ENCODE assay signal across 1 cellular context in the genomic region with DNA sequence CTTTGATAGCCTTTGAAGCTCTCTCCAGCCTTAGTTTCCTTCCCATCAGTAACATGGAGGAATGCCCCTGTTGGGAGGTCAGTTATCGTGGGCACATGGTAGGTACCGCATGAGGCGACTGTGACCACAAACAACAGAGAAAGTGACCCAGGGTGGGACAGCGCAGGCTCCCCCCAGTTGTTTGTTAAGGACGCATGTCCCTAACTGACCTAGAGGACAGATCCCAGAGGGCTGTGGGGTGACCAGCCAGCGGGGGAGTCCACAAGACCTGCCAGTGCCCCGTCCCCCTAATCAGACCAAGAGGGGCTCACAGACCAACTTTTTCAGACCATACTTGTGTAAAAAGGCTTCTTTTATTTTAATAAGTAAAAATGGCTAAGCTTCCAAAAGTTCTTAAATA.
TF ChIP-seq lines count a peak whose summit lies in the region.

No MANE protein-coding gene starts in this region.

TF ChIP-seq in HepG2, 621 proteins besides CTCF, POLR2A, EP300 and RAD21:
- TF ChIP-seq, protein P1, sequence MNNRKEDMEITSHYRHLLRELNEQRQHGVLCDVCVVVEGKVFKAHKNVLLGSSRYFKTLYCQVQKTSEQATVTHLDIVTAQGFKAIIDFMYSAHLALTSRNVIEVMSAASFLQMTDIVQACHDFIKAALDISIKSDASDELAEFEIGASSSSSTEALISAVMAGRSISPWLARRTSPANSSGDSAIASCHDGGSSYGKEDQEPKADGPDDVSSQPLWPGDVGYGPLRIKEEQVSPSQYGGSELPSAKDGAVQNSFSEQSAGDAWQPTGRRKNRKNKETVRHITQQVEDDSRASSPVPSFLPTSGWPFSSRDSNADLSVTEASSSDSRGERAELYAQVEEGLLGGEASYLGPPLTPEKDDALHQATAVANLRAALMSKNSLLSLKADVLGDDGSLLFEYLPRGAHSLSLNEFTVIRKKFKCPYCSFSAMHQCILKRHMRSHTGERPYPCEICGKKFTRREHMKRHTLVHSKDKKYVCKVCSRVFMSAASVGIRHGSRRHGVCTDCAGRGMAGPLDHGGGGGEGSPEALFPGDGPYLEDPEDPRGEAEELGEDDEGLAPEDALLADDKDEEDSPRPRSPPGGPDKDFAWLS (CRISPR knock-in tag; IDR thresholded peaks at IDR 0.05; ENCODE audit: borderline replicate concordance), result 0 out of 2 replicates have a peak, but pooled peaks have one; percentile 0
- TF ChIP-seq, protein P2, sequence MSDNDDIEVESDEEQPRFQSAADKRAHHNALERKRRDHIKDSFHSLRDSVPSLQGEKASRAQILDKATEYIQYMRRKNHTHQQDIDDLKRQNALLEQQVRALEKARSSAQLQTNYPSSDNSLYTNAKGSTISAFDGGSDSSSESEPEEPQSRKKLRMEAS (IDR thresholded peaks at IDR 0.05), result 0 out of 2 replicates have a peak, but pooled peaks have one; percentile 8
- no peak for TF ChIP-seq SOX13 (IDR thresholded peaks at IDR 0.05)
- no peak for TF ChIP-seq SOX13 (CRISPR knock-in tag; conservative IDR thresholded peaks at IDR 0.05 in 1 of 2, IDR thresholded peaks at IDR 0.05 in 1 of 2)
